18 cellular contexts compared by ENCODE assay signal in genomic region chr16:17589898-17590297, GRCh38.
"Had no signal": no experiment of that assay in that cellular context is flagged by ENCODE, and none has a peak within 500 bp of the region (broad histone marks: within the 10 kb centered on the region; RNA-seq: fewer than 3 reads in every experiment).

No MANE protein-coding gene starts in this region.

- H3K4me3 Mint-ChIP-seq: brain; stimulated activated naive B cell treated with anti-CD40 and anti-IgM and Interleukin-4, amounts not matched to agents 10 μg/mL and 1 μg/mL and 100 μg/mL, for 72 hours had no signal

- H3K36me3 Mint-ChIP-seq: brain had no signal

- DNase-seq: activated T-cell treated with anti-CD3 and anti-CD28 coated beads, Interleukin-2, amount 50 U/mL, for 48 hours; anterior cingulate cortex; caudate nucleus; dorsolateral prefrontal cortex; foreskin melanocyte; glutamatergic neuron; hypothalamus; midbrain; occipital lobe; posterior cingulate gyrus; spleen; stimulated activated CD4-positive, alpha-beta T cell treated with anti-CD3 and anti-CD28 coated beads, Interleukin-4, amount 100 ng/mL, for 4 hours; stimulated activated naive B cell treated with anti-CD40 and anti-IgM and Interleukin-4, amounts not matched to agents 10 μg/mL and 1 μg/mL and 100 μg/mL, for 72 hours; uterus had no signal

- H3K9me3 ChIP-seq: SJCRH30, tibial nerve, uterus had no signal

- H3K36me3 ChIP-seq: SJCRH30, spleen, tibial nerve, uterus had no signal

- H3K27me3 ChIP-seq: SJCRH30, spleen, tibial nerve, uterus had no signal

- ATAC-seq: stimulated activated naive B cell treated with anti-CD40 and anti-IgM and Interleukin-4, amounts not matched to agents 10 μg/mL and 1 μg/mL and 100 μg/mL, for 72 hours had no signal

- H3K4me1 Mint-ChIP-seq: stimulated activated naive B cell treated with anti-CD40 and anti-IgM and Interleukin-4, amounts not matched to agents 10 μg/mL and 1 μg/mL and 100 μg/mL, for 72 hours had no signal

- H3K27ac Mint-ChIP-seq: brain; stimulated activated naive B cell treated with anti-CD40 and anti-IgM and Interleukin-4, amounts not matched to agents 10 μg/mL and 1 μg/mL and 100 μg/mL, for 72 hours had no signal

- H3K4me3 ChIP-seq: dorsolateral prefrontal cortex, lung, SJCRH30, spleen, tibial nerve, uterus had no signal

- H3K4me1 ChIP-seq: SJCRH30, spleen, uterus had no signal

- H3K27ac ChIP-seq: dorsolateral prefrontal cortex, SJCRH30, spleen, uterus had no signal
